Comparison of ENCODE assay signal across 20 cellular contexts in genomic region chr11:132332521-132332920, GRCh38.
A peak's percentile ranks its signal among the peaks of the same experiment; 100 is the strongest.
DNase-seq lines count a peak whose midpoint lies in the region; ATAC-seq and TF ChIP-seq lines count a peak whose summit lies in the region.
"Had no signal": no experiment of that assay in that cellular context is flagged by ENCODE, and none has a peak within 500 bp of the region (broad histone marks: within the 10 kb centered on the region; RNA-seq: fewer than 3 reads in every experiment).

No MANE protein-coding gene starts in this region.

- no peaks in the 10 kb centered on the region for H3K9me3 Mint-ChIP-seq in endodermal cell
- H3K9me3 Mint-ChIP-seq in activated T-helper 2 cell treated with anti-CD3 and anti-CD28 coated beads, Interferon-gamma antibody, Interleukin-2, Interleukin-4, amounts not matched to agents 10 μg/mL and 5 μg/mL and 100 μg/mL, durations not matched to agents 14 hours and 24 hours and 36 hours = peaks cover 7% of the 10 kb centered on the region

- peaks cover 22% of the 10 kb centered on the region for H3K4me1 Mint-ChIP-seq in endodermal cell
- peaks cover 6% of the 10 kb centered on the region for H3K4me1 Mint-ChIP-seq in activated T-helper 2 cell treated with anti-CD3 and anti-CD28 coated beads, Interferon-gamma antibody, Interleukin-2, Interleukin-4, amounts not matched to agents 10 μg/mL and 5 μg/mL and 100 μg/mL, durations not matched to agents 14 hours and 24 hours and 36 hours (ENCODE audit: low read depth)
- H3K4me1 Mint-ChIP-seq: CD14-positive monocyte had no signal

- H3K27ac Mint-ChIP-seq in endodermal cell = no peak overlapping the region
- H3K27ac Mint-ChIP-seq in activated T-helper 2 cell treated with anti-CD3 and anti-CD28 coated beads, Interferon-gamma antibody, Interleukin-2, Interleukin-4, amounts not matched to agents 10 μg/mL and 5 μg/mL and 100 μg/mL, durations not matched to agents 14 hours and 24 hours and 36 hours = no peak overlapping the region

- no peak for ATAC-seq in HG03342 (IDR thresholded peaks at IDR 0.05; ENCODE audit: unreplicated experiment)
- ATAC-seq: K562, Right ventricle myocardium inferior had no signal

- H3K36me3 Mint-ChIP-seq in endodermal cell (ENCODE audit: low read depth) = no peaks in the 10 kb centered on the region
- no peaks in the 10 kb centered on the region for H3K36me3 Mint-ChIP-seq in activated T-helper 2 cell treated with anti-CD3 and anti-CD28 coated beads, Interferon-gamma antibody, Interleukin-2, Interleukin-4, amounts not matched to agents 10 μg/mL and 5 μg/mL and 100 μg/mL, durations not matched to agents 14 hours and 24 hours and 36 hours (ENCODE audit: low read depth)
- H3K36me3 Mint-ChIP-seq: CD14-positive monocyte had no signal

- H3K4me3 Mint-ChIP-seq in endodermal cell = no peak overlapping the region
- no peak overlapping the region for H3K4me3 Mint-ChIP-seq in activated T-helper 2 cell treated with anti-CD3 and anti-CD28 coated beads, Interferon-gamma antibody, Interleukin-2, Interleukin-4, amounts not matched to agents 10 μg/mL and 5 μg/mL and 100 μg/mL, durations not matched to agents 14 hours and 24 hours and 36 hours (ENCODE audit: low read depth)
- H3K4me3 Mint-ChIP-seq: CD14-positive monocyte had no signal

- WGBS in endodermal cell (ENCODE audit: insufficient coverage in 1 of 2, insufficient read length in 1 of 2), 2 experiments = 61 to 76% methylated on average over 8 to 9 of the region's 9 CpGs

- H3K9ac ChIP-seq in endodermal cell (ENCODE audit: extremely low read depth, low read length, poor library complexity, severe bottlenecking) = no peak overlapping the region

- H3K27me3 Mint-ChIP-seq in endodermal cell (ENCODE audit: insufficient read depth) = peaks cover 33% of the 10 kb centered on the region
- H3K27me3 Mint-ChIP-seq in activated T-helper 2 cell treated with anti-CD3 and anti-CD28 coated beads, Interferon-gamma antibody, Interleukin-2, Interleukin-4, amounts not matched to agents 10 μg/mL and 5 μg/mL and 100 μg/mL, durations not matched to agents 14 hours and 24 hours and 36 hours (ENCODE audit: low read depth) = no peaks in the 10 kb centered on the region

- intact Hi-C loops in activated T-helper 2 cell treated with anti-CD3 and anti-CD28 coated beads, Interferon-gamma antibody, Interleukin-2, Interleukin-4, amounts not matched to agents 10 μg/mL and 5 μg/mL and 100 μg/mL, durations not matched to agents 14 hours and 24 hours and 36 hours (cut with micrococcal nuclease) = no loop called here

- H3K36me3 ChIP-seq in endodermal cell (ENCODE audit: control insufficient read depth, insufficient read depth, low read length) = no peaks in the 10 kb centered on the region

- no peak overlapping the region for H3K4me3 ChIP-seq in endodermal cell (ENCODE audit: low read length)
- H3K4me3 ChIP-seq: K562 had no signal

- no peaks in the 10 kb centered on the region for H3K9me3 ChIP-seq in endodermal cell (ENCODE audit: control insufficient read depth, low read length)

- DNase-seq in NCI-H1417 (lab: John Stamatoyannopoulos, UW) (peak in 2 of 3 experiments; percentile 75 to 87), NCI-H1417 treated with DMSO at 0.1 percent for 48 hours (lab: John Stamatoyannopoulos, UW) (no peak), NCI-H2107 (lab: John Stamatoyannopoulos, UW) (peak; percentile 10), endodermal cell (peak; percentile 75), NCI-H2196 treated with DMSO at 0.1 percent for 48 hours (lab: John Stamatoyannopoulos, UW; ENCODE audit: unreplicated experiment) (no peak), amygdala (lab: John Stamatoyannopoulos, UW) (no peak)
- no peak for DNase-seq in activated T-helper 2 cell treated with anti-CD3 and anti-CD28 coated beads, Interferon-gamma antibody, Interleukin-2, Interleukin-4, amounts not matched to agents 10 μg/mL and 5 μg/mL and 100 μg/mL, durations not matched to agents 14 hours and 24 hours and 36 hours (ENCODE audit: low spot score)
- DNase-seq: DMS 273 treated with DMSO at 0.1 percent for 48 hours; DND-41; GOT3; NCI-H1092 treated with DMSO at 0.1 percent for 48 hours; NCI-H187 treated with DMSO at 0.1 percent for 48 hours; NCI-H226; NK-92 treated with Interleukin-12 subunit alpha and Interleukin-12 subunit beta, amount 100 ng/mL, for 24 hours; T-helper 2 cell had no signal

- no peak for TF ChIP-seq CTCF in endodermal cell (conservative IDR thresholded peaks at IDR 0.05)

- H3K27ac ChIP-seq in endodermal cell (ENCODE audit: low read depth, low read length) = no peak overlapping the region
- H3K27ac ChIP-seq: 22Rv1 had no signal

- H3K4me1 ChIP-seq in endodermal cell (ENCODE audit: control insufficient read depth, insufficient read depth, low read length) = no peaks in the 10 kb centered on the region

- peaks cover 15% of the 10 kb centered on the region for H3K27me3 ChIP-seq in endodermal cell (ENCODE audit: control insufficient read depth, insufficient read depth, low read length, poor library complexity, severe bottlenecking)

Comparison
In these comparisons a context has a peak if more than half of its experiments do, and no peak if none do; other contexts are left out.
1. DNase-seq: peak in NCI-H1417 (2 of 3), NCI-H2107 (single experiment) and endodermal cell (single experiment); none in NCI-H1417 treated with DMSO at 0.1 percent for 48 hours (single experiment), activated T-helper 2 cell treated with anti-CD3 and anti-CD28 coated beads, Interferon-gamma antibody, Interleukin-2, Interleukin-4, amounts not matched to agents 10 μg/mL and 5 μg/mL and 100 μg/mL, durations not matched to agents 14 hours and 24 hours and 36 hours (single experiment), NCI-H2196 treated with DMSO at 0.1 percent for 48 hours (single experiment) and amygdala (0 of 56).